8 cellular contexts compared by ENCODE assay signal in genomic region chr12:8179989-8180585, GRCh38. TPM values are rescaled to one million over a fixed set of nuclear protein-coding genes. Genes with fewer than 3 reads are reported as not detected.
A peak's percentile ranks its signal among the peaks of the same experiment; 100 is the strongest.
DNase-seq lines count a peak whose midpoint lies in the region; ATAC-seq, FAIRE-seq and TF ChIP-seq lines count a peak whose summit lies in the region.
"Not testable (repeated sequence)": the region's sequence is repeated elsewhere in the genome, so short reads cannot be mapped to it uniquely, and the experiment has no call there.

No MANE protein-coding gene starts in this region.

- peak; percentile 38 for DNase-seq in GM12892 (ENCODE audit: insufficient read length)
- DNase-seq in NCI-H128 (lab: John Stamatoyannopoulos, UW; ENCODE audit: unreplicated experiment): peak; percentile 50
- peak; percentile 80 for DNase-seq in SK-N-DZ (ENCODE audit: low spot score)
- DNase-seq in epithelial cell of esophagus (ENCODE audit: low read depth): peak; percentile 47
- peak; percentile 71 to 85 for DNase-seq in lung microvascular endothelial cell (ENCODE audit: low read depth in 2 of 2)
- DNase-seq in stimulated activated CD4-positive, alpha-beta T cell treated with anti-CD3 and anti-CD28 coated beads, Interleukin-1b, Interleukin-23, amount 100 ng/mL, for 1 hour (ENCODE audit: low read depth in 2 of 2): peak; percentile 13 to 29

- H3K4me1 Mint-ChIP-seq in activated T-helper 17 cell treated with anti-CD3 and anti-CD28 coated beads, Interleukin-2, amount 50 U/mL, for 72 hours: not testable (repeated sequence)

- not testable (repeated sequence) for H3K27ac ChIP-seq in 22Rv1

- peak; percentile 86 for ATAC-seq in activated T-helper 17 cell treated with anti-CD3 and anti-CD28 coated beads, Interleukin-2, amount 50 U/mL, for 72 hours (replicated peaks)

- H3K36me3 Mint-ChIP-seq in activated T-helper 17 cell treated with anti-CD3 and anti-CD28 coated beads, Interleukin-2, amount 50 U/mL, for 72 hours (ENCODE audit: low read depth): not testable (repeated sequence)

- H3K27ac Mint-ChIP-seq in activated T-helper 17 cell treated with anti-CD3 and anti-CD28 coated beads, Interleukin-2, amount 50 U/mL, for 72 hours: peak overlapping the region; percentile 53

- FAIRE-seq in GM12892 (lab: Jason Lieb, UNC): not testable (repeated sequence)

- H3K27me3 Mint-ChIP-seq in activated T-helper 17 cell treated with anti-CD3 and anti-CD28 coated beads, Interleukin-2, amount 50 U/mL, for 72 hours: not testable (repeated sequence)

- TF ChIP-seq POLR2A in GM12892 (IDR thresholded peaks at IDR 0.05; ENCODE audit: low read depth, low read length): peak; percentile 26; the same call in 1 of the 2 replicates

- peak; percentile 62; the same call in 1 of the 2 replicates for TF ChIP-seq CTCF in 22Rv1 (IDR thresholded peaks at IDR 0.05)
- TF ChIP-seq CTCF in epithelial cell of esophagus (IDR thresholded peaks at IDR 0.05; ENCODE audit: insufficient read depth, low read depth, low read length, missing control alignments): peak; percentile 65

- H3K4me3 Mint-ChIP-seq in activated T-helper 17 cell treated with anti-CD3 and anti-CD28 coated beads, Interleukin-2, amount 50 U/mL, for 72 hours: peak overlapping the region; percentile 75

- not testable (repeated sequence) for H3K9me3 Mint-ChIP-seq in activated T-helper 17 cell treated with anti-CD3 and anti-CD28 coated beads, Interleukin-2, amount 50 U/mL, for 72 hours

- H3K4me3 ChIP-seq in epithelial cell of esophagus (ENCODE audit: low read length): peak overlapping the region; percentile 54

RNA-seq across cellular contexts. Expression of gene ZNF705A, which starts 23.3 kb away (rescaled TPM):
- polyA plus RNA-seq in GM12892 (2012; ENCODE audit: missing spikeins): not detected
- polyA plus RNA-seq in SK-N-DZ (2014; cell fraction: cytosol; rRNA removed): not detected in 2 replicates
- polyA plus RNA-seq in SK-N-DZ (2014; cell fraction: nucleus; rRNA removed): 0.29 TPM in 1 of 2 replicates, not detected in the other
- not detected for total RNA-seq in activated T-helper 17 cell treated with anti-CD3 and anti-CD28 coated beads, Interleukin-2, amount 50 U/mL, for 72 hours
- total RNA-seq in lung microvascular endothelial cell: not detected in 2 replicates

RNA-seq across cellular contexts. Expression of gene FAM90A1, which starts 47.3 kb away (rescaled TPM):
- polyA plus RNA-seq in GM12892 (2012; ENCODE audit: missing spikeins): 0.49 TPM
- polyA plus RNA-seq in SK-N-DZ (2014; cell fraction: cytosol; rRNA removed): 0.15 TPM in 1 of 2 replicates, not detected in the other
- not detected in 2 replicates for polyA plus RNA-seq in SK-N-DZ (2014; cell fraction: nucleus; rRNA removed)
- total RNA-seq in activated T-helper 17 cell treated with anti-CD3 and anti-CD28 coated beads, Interleukin-2, amount 50 U/mL, for 72 hours: under 1 TPM in 1 of 2 donors, not detected in 1; 0.24 TPM
- total RNA-seq in lung microvascular endothelial cell: under 0.01 TPM in 1 of 2 replicates, not detected in the other

RNA-seq across cellular contexts. Expression of gene CLEC4A, which starts 56.7 kb away (rescaled TPM):
- polyA plus RNA-seq in GM12892 (2012; ENCODE audit: missing spikeins): 0.49 TPM
- 2.8 TPM in 1 of 2 replicates, not detected in the other for polyA plus RNA-seq in SK-N-DZ (2014; cell fraction: cytosol; rRNA removed)
- 1.7 and 5.0 TPM in 2 replicates for polyA plus RNA-seq in SK-N-DZ (2014; cell fraction: nucleus; rRNA removed)
- total RNA-seq in activated T-helper 17 cell treated with anti-CD3 and anti-CD28 coated beads, Interleukin-2, amount 50 U/mL, for 72 hours: 1 to 10 TPM in 1 of 2 donors, under 1 TPM in 1; 0.22 to 2.6 TPM
- not detected in 2 replicates for total RNA-seq in lung microvascular endothelial cell

Comparison
In these comparisons a context has a peak if more than half of its experiments do, and no peak if none do; other contexts are left out.
1. DNase-seq: peak in every context shown above with its lines; median percentile 80 in SK-N-DZ; 78 in lung microvascular endothelial cell; 50 in NCI-H128; 47 in epithelial cell of esophagus; 38 in GM12892; 21 in stimulated activated CD4-positive, alpha-beta T cell treated with anti-CD3 and anti-CD28 coated beads, Interleukin-1b, Interleukin-23, amount 100 ng/mL, for 1 hour.